ENCODE assay signal across 15 cellular contexts in the genomic region with DNA sequence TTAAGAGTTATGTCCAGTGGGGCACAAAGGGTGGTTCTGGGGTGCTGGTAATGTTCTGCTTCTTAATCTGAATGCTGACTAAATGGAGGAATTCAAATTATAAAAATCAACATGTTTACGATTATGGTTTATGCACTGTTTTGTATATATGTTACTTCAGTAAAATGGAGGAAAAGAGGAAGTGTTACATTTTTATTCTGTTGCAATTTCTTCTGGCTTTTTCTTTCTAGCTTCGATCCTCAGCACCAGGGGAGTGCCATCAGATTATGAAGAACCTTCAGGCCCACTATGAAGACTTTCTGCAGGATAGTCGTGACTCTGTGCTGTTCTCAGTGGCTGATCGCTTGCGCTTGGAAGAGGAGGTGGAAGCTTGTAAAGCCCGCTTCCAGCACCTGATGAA.
"Had no signal": no experiment of that assay in that cellular context is flagged by ENCODE, and none has a peak within 500 bp of the region (broad histone marks: within the 10 kb centered on the region; RNA-seq: fewer than 3 reads in every experiment).

No MANE protein-coding gene starts in this region.

- H3K27me3 ChIP-seq: hepatocyte, thyroid gland had no signal

- H2AFZ ChIP-seq: hepatocyte had no signal

- H3K27ac ChIP-seq: hepatocyte, thyroid gland had no signal

- H3K4me2 ChIP-seq: hepatocyte had no signal

- H3K4me3 Mint-ChIP-seq: activated CD8-positive, alpha-beta memory T cell treated with anti-CD3 and anti-CD28 coated beads, Interleukin-2, amount 10 ng/mL, durations not matched to agents 7 days and 5 days; activated naive CD4-positive, alpha-beta T cell treated with anti-CD3 and anti-CD28 coated beads, Interleukin-2, amount 50 U/mL, for 24 hours; brain; T-helper 1 cell treated with Interleukin-12 subunit alpha and Interleukin-12 subunit beta and Interleukin-4 antibody, amounts not matched to agents 30 μg/mL and 1 μg/mL, for 36 hours had no signal

- H3K9me3 ChIP-seq: thyroid gland had no signal

- ATAC-seq: activated CD8-positive, alpha-beta memory T cell treated with anti-CD3 and anti-CD28 coated beads, Interleukin-2, amount 10 ng/mL, durations not matched to agents 7 days and 5 days had no signal

- H3K4me1 Mint-ChIP-seq: activated naive CD4-positive, alpha-beta T cell treated with anti-CD3 and anti-CD28 coated beads, Interleukin-2, amount 50 U/mL, for 24 hours; brain had no signal

- H3K4me1 ChIP-seq: thyroid gland had no signal

- H3K4me3 ChIP-seq: hepatocyte, skin epidermis, thyroid gland had no signal

- H3K9me3 Mint-ChIP-seq: activated naive CD4-positive, alpha-beta T cell treated with anti-CD3 and anti-CD28 coated beads, Interleukin-2, amount 50 U/mL, for 24 hours; activated T-helper 2 cell treated with anti-CD3 and anti-CD28 coated beads, Interferon-gamma antibody, Interleukin-2, Interleukin-4, amounts not matched to agents 10 μg/mL and 5 μg/mL and 100 μg/mL, durations not matched to agents 14 hours and 24 hours and 36 hours; brain; T-helper 1 cell treated with Interleukin-12 subunit alpha and Interleukin-12 subunit beta and Interleukin-4 antibody, amounts not matched to agents 30 μg/mL and 1 μg/mL, for 36 hours had no signal

- H3K27me3 Mint-ChIP-seq: activated CD8-positive, alpha-beta memory T cell treated with anti-CD3 and anti-CD28 coated beads, Interleukin-2, amount 10 ng/mL, durations not matched to agents 7 days and 5 days; activated naive CD4-positive, alpha-beta T cell treated with anti-CD3 and anti-CD28 coated beads, Interleukin-2, amount 50 U/mL, for 24 hours; brain had no signal

- H3K27ac Mint-ChIP-seq: activated CD8-positive, alpha-beta memory T cell treated with anti-CD3 and anti-CD28 coated beads, Interleukin-2, amount 10 ng/mL, durations not matched to agents 7 days and 5 days; activated T-helper 2 cell treated with anti-CD3 and anti-CD28 coated beads, Interferon-gamma antibody, Interleukin-2, Interleukin-4, amounts not matched to agents 10 μg/mL and 5 μg/mL and 100 μg/mL, durations not matched to agents 14 hours and 24 hours and 36 hours; T-helper 1 cell treated with Interleukin-12 subunit alpha and Interleukin-12 subunit beta and Interleukin-4 antibody, amounts not matched to agents 30 μg/mL and 1 μg/mL, for 36 hours had no signal

- H3K79me2 ChIP-seq: hepatocyte had no signal

- DNase-seq: activated CD4-positive, CD25-positive, alpha-beta regulatory T cell; activated CD8-positive, alpha-beta memory T cell treated with anti-CD3 and anti-CD28 coated beads, Interleukin-2, amount 10 ng/mL, durations not matched to agents 7 days and 5 days; amniotic stem cell; cerebellar nuclear complex; dermis blood vessel endothelial cell; kidney glomerular epithelial cell; mesendoderm; posterior cingulate gyrus; thyroid gland had no signal
